32 cellular contexts compared by ENCODE assay signal in the genomic region with DNA sequence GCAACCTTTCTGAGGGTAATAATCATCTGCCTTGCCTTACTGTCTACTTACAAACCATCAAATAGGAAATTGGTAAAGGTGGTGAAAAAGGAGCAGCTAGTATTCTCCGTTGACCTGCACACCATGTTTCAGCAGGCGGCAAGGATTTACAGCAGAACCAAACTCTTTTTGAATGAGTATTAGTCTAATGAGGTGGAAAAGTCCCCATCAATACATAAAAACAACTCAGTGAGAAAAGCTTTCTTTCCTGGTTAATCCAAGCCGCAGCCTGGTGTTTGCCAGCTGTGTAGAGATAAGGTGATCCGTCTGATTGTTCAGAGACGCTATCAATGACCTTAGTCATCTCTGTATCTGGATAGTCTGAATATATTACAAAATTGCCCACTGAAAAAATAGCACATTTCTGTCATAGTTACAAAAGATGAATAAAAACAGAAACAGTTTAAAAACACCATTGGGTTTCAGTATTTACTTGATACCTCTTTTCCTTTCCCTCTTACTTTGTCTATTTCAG.
"Had no signal": no experiment of that assay in that cellular context is flagged by ENCODE, and none has a peak within 500 bp of the region (broad histone marks: within the 10 kb centered on the region; RNA-seq: fewer than 3 reads in every experiment).

No MANE protein-coding gene starts in this region.

- H3K27me3 ChIP-seq: body of pancreas, dorsolateral prefrontal cortex, heart left ventricle, left lung, pancreas, right atrium auricular region, stomach, thyroid gland, upper lobe of left lung, vagina had no signal

- ATAC-seq: activated CD4-positive, CD25-positive, alpha-beta regulatory T cell treated with anti-CD3 and anti-CD28 coated beads, Interleukin-2, amount 50 U/mL, for 24 hours; body of pancreas; effector memory CD8-positive, alpha-beta T cell; left lung; mucosa of descending colon; pancreas; stimulated activated naive B cell treated with anti-CD40 and anti-IgM and Interleukin-4, amounts not matched to agents 10 μg/mL and 1 μg/mL and 100 μg/mL, for 72 hours; T-helper 17 cell had no signal

- H3K4me3 ChIP-seq: body of pancreas, coronary artery, dorsolateral prefrontal cortex, heart left ventricle, left lung, lung, mucosa of descending colon, pancreas, prostate gland, right atrium auricular region, stomach, thyroid gland, upper lobe of left lung, vagina had no signal

- DNase-seq: activated CD4-positive, alpha-beta T cell treated with anti-CD3 and anti-CD28 coated beads for 48 hours; activated CD4-positive, alpha-beta T cell treated with anti-CD3 and anti-CD28 coated beads, Interleukin-2, amount 50 U/mL, for 48 hours; activated CD8-positive, alpha-beta memory T cell treated with anti-CD3 and anti-CD28 coated beads for 24 hours; activated gamma-delta T cell; activated naive CD4-positive, alpha-beta T cell treated with anti-CD3 and anti-CD28 coated beads, Interleukin-2, amount 10 ng/mL, durations not matched to agents 7 days and 5 days; activated naive CD8-positive, alpha-beta T cell treated with anti-CD3 and anti-CD28 coated beads, Interleukin-2, amount 10 ng/mL, durations not matched to agents 7 days and 5 days; body of pancreas; cerebellar nuclear complex; dorsolateral prefrontal cortex; effector memory CD8-positive, alpha-beta T cell; foreskin fibroblast; heart left ventricle; kidney glomerular epithelial cell; left lung; mucosa of descending colon; nucleus accumbens; pancreas; stimulated activated CD4-positive, alpha-beta T cell treated with anti-CD3 and anti-CD28 coated beads, Interleukin-15, amount 100 ng/mL, for 24 hours; stimulated activated CD4-positive, alpha-beta T cell treated with anti-CD3 and anti-CD28 coated beads, Interleukin-2, amount 100 ng/mL, for 24 hours; stimulated activated naive B cell treated with anti-CD40 and anti-IgM and Interleukin-4, amounts not matched to agents 10 μg/mL and 1 μg/mL and 100 μg/mL, for 72 hours; stomach; T-helper 17 cell; T1000; thyroid gland; upper lobe of left lung had no signal

- H3K36me3 ChIP-seq: left lung, pancreas, prostate gland, right atrium auricular region, thyroid gland, upper lobe of left lung, vagina, WERI-Rb-1 had no signal

- H3K27ac ChIP-seq: body of pancreas, coronary artery, dorsolateral prefrontal cortex, left lung, pancreas, prostate gland, thyroid gland, upper lobe of left lung, vagina, WERI-Rb-1 had no signal

- H3K4me1 ChIP-seq: body of pancreas, left lung, pancreas, prostate gland, vagina had no signal

- H3K9me3 ChIP-seq: body of pancreas, heart left ventricle, left lung, mucosa of descending colon, pancreas, prostate gland, right atrium auricular region, stomach, thyroid gland, upper lobe of left lung, vagina had no signal
